Comparison of ENCODE assay signal across 1 cellular context in genomic region chr11:110897035-110897434, GRCh38.
A peak's percentile ranks its signal among the peaks of the same experiment; 100 is the strongest.
TF ChIP-seq lines count a peak whose summit lies in the region.

No MANE protein-coding gene starts in this region.

TF ChIP-seq in SK-N-SH, 30 proteins besides CTCF, POLR2A, EP300 and RAD21 (continued from another document):
- TF ChIP-seq REST (IDR thresholded peaks at IDR 0.05; ENCODE audit: low read depth, low read length) (no peak), NFIC (IDR thresholded peaks at IDR 0.05; ENCODE audit: borderline replicate concordance) (peak; percentile 71; the same call in 1 of the 2 replicates), TEAD4 (IDR thresholded peaks at IDR 0.05; ENCODE audit: borderline replicate concordance, insufficient read depth) (0 out of 2 replicates have a peak, but pooled peaks have one; percentile 20), SMC3 (IDR thresholded peaks at IDR 0.05; ENCODE audit: low read depth, low read length) (no peak), TAF1 (IDR thresholded peaks at IDR 0.05; ENCODE audit: borderline replicate concordance, low read depth, low read length) (no peak), MAX (IDR thresholded peaks at IDR 0.05; ENCODE audit: low read depth) (no peak), GABPA (IDR thresholded peaks at IDR 0.05; ENCODE audit: low read depth) (no peak), FOSL2 (IDR thresholded peaks at IDR 0.05; ENCODE audit: borderline replicate concordance, low read depth) (peak; percentile 56; the same call in 1 of the 2 replicates), NRF1 (IDR thresholded peaks at IDR 0.05; ENCODE audit: low read depth, low read length) (no peak), IRF3 (IDR thresholded peaks at IDR 0.05; ENCODE audit: low read depth, low read length) (no peak), RFX5 (IDR thresholded peaks at IDR 0.05; ENCODE audit: low read length) (no peak), GATA2 (CRISPR knock-in tag; IDR thresholded peaks at IDR 0.05) (no peak), POLR2AphosphoS5 (IDR thresholded peaks at IDR 0.05; ENCODE audit: low read depth, low read length) (peak; percentile 33; the same call in 1 of the 2 replicates), FOXJ3 (CRISPR knock-in tag; IDR thresholded peaks at IDR 0.05) (no peak), FOXM1 (IDR thresholded peaks at IDR 0.05; ENCODE audit: low read depth) (no peak), SIN3A (IDR thresholded peaks at IDR 0.05; ENCODE audit: borderline replicate concordance, low read depth, low read length) (no peak), ELF1 (IDR thresholded peaks at IDR 0.05) (no peak)
- TF ChIP-seq, protein P1, sequence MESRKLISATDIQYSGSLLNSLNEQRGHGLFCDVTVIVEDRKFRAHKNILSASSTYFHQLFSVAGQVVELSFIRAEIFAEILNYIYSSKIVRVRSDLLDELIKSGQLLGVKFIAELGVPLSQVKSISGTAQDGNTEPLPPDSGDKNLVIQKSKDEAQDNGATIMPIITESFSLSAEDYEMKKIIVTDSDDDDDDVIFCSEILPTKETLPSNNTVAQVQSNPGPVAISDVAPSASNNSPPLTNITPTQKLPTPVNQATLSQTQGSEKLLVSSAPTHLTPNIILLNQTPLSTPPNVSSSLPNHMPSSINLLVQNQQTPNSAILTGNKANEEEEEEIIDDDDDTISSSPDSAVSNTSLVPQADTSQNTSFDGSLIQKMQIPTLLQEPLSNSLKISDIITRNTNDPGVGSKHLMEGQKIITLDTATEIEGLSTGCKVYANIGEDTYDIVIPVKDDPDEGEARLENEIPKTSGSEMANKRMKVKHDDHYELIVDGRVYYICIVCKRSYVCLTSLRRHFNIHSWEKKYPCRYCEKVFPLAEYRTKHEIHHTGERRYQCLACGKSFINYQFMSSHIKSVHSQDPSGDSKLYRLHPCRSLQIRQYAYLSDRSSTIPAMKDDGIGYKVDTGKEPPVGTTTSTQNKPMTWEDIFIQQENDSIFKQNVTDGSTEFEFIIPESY (IDR thresholded peaks at IDR 0.05; ENCODE audit: borderline replicate concordance, low read depth), result no peak
- TF ChIP-seq, protein P2, sequence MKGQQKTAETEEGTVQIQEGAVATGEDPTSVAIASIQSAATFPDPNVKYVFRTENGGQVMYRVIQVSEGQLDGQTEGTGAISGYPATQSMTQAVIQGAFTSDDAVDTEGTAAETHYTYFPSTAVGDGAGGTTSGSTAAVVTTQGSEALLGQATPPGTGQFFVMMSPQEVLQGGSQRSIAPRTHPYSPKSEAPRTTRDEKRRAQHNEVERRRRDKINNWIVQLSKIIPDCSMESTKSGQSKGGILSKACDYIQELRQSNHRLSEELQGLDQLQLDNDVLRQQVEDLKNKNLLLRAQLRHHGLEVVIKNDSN (IDR thresholded peaks at IDR 0.05; ENCODE audit: borderline replicate concordance, low read depth), result no peak
